In genomic region chr18:46028536-46028891, GRCh38 we compare ENCODE assay signal across 8 cellular contexts. TPM values are rescaled to one million over a fixed set of nuclear protein-coding genes. Genes with fewer than 3 reads are reported as not detected.
DNase-seq lines count a peak whose midpoint lies in the region; ATAC-seq and TF ChIP-seq lines count a peak whose summit lies in the region.

No MANE protein-coding gene starts in this region.

- H3K4me3 ChIP-seq in ascending aorta (peak overlapping the region; percentile 68 to 70), right lobe of liver (peak overlapping the region; percentile 35 to 58 (median 50)), suprapubic skin (peak overlapping the region; percentile 56)

- peak overlapping the region; percentile 80 for H3K27ac Mint-ChIP-seq in activated CD4-positive, alpha-beta T cell treated with anti-CD3 and anti-CD28 coated beads, Interleukin-2, amount 10 ng/mL, durations not matched to agents 24 days and 14 days

- intact Hi-C loops in activated CD4-positive, alpha-beta T cell treated with anti-CD3 and anti-CD28 coated beads, Interleukin-2, amount 10 ng/mL, durations not matched to agents 24 days and 14 days (cut with micrococcal nuclease): loop anchor here (2.0 to 5.0 kb wide), 2 partner anchors 14 to 44 kb away; partner anchors contain the start of gene PSTPIP2
- intact Hi-C loops in ascending aorta (cut with DNase I): loop anchor here (5.0 kb wide), 1 partner anchor 44 kb away; the partner anchor contains the start of gene PSTPIP2
- intact Hi-C loops in right lobe of liver (cut with DNase I): no loop called here

- no peak for DNase-seq in activated CD4-positive, alpha-beta T cell treated with anti-CD3 and anti-CD28 coated beads, Interleukin-2, amount 10 ng/mL, durations not matched to agents 24 days and 14 days
- DNase-seq in activated CD4-positive, alpha-beta T cell treated with anti-CD3 and anti-CD28 coated beads for 4 hours: no peak
- no peak for DNase-seq in ascending aorta (ENCODE audit: low spot score in 2 of 2)
- no peak for DNase-seq in right lobe of liver
- DNase-seq in suprapubic skin (ENCODE audit: low spot score in 2 of 2): no peak
- no peak for DNase-seq in LoVo (ENCODE audit: low spot score)
- no peak for DNase-seq in KBM-7

- no peak for ATAC-seq in right lobe of liver
- no peak for ATAC-seq in GM18907 (IDR thresholded peaks at IDR 0.05; ENCODE audit: unreplicated experiment)

- WGBS in right lobe of liver (ENCODE audit: insufficient coverage, low coverage, low lambda C conversion rate, missing lambda C conversion rate): 55% methylated on average over 7 of the region's 7 CpGs
- WGBS in suprapubic skin: 57% methylated on average over 7 of the region's 7 CpGs

- peak overlapping the region; percentile 91 for H3K4me3 Mint-ChIP-seq in activated CD4-positive, alpha-beta T cell treated with anti-CD3 and anti-CD28 coated beads, Interleukin-2, amount 10 ng/mL, durations not matched to agents 24 days and 14 days

- no peaks in the 10 kb centered on the region for H3K27me3 ChIP-seq in ascending aorta
- no peaks in the 10 kb centered on the region for H3K27me3 ChIP-seq in right lobe of liver
- no peaks in the 10 kb centered on the region for H3K27me3 ChIP-seq in suprapubic skin

- peaks cover 14% of the 10 kb centered on the region for H3K27me3 Mint-ChIP-seq in activated CD4-positive, alpha-beta T cell treated with anti-CD3 and anti-CD28 coated beads, Interleukin-2, amount 10 ng/mL, durations not matched to agents 24 days and 14 days

- no peak for TF ChIP-seq POLR2A in right lobe of liver (IDR thresholded peaks at IDR 0.05)
- no peak for TF ChIP-seq POLR2A in suprapubic skin (IDR thresholded peaks at IDR 0.05)

- H3K4me1 ChIP-seq in ascending aorta (no peaks in the 10 kb centered on the region), right lobe of liver (no peaks in the 10 kb centered on the region), suprapubic skin (peaks cover 8% of the 10 kb centered on the region)

- H3K36me3 Mint-ChIP-seq in activated CD4-positive, alpha-beta T cell treated with anti-CD3 and anti-CD28 coated beads, Interleukin-2, amount 10 ng/mL, durations not matched to agents 24 days and 14 days (ENCODE audit: low read depth): peaks cover 16% of the 10 kb centered on the region

- no peak for TF ChIP-seq CTCF in ascending aorta (IDR thresholded peaks at IDR 0.05)
- TF ChIP-seq CTCF in right lobe of liver (IDR thresholded peaks at IDR 0.05): no peak
- TF ChIP-seq CTCF in suprapubic skin (IDR thresholded peaks at IDR 0.05): no peak

- peaks cover 3% of the 10 kb centered on the region for H3K9me3 Mint-ChIP-seq in activated CD4-positive, alpha-beta T cell treated with anti-CD3 and anti-CD28 coated beads, Interleukin-2, amount 10 ng/mL, durations not matched to agents 24 days and 14 days

- peaks cover 13% of the 10 kb centered on the region for H3K4me1 Mint-ChIP-seq in activated CD4-positive, alpha-beta T cell treated with anti-CD3 and anti-CD28 coated beads, Interleukin-2, amount 10 ng/mL, durations not matched to agents 24 days and 14 days

- in situ Hi-C loops in KBM-7 (cut with MboI; ENCODE audit: low pct_unique_long_range_greater_than_20kb, low sequenced_read_pairs): no loop called here

- H3K27ac ChIP-seq in ascending aorta (peak overlapping the region; percentile 52 to 81), right lobe of liver (no peak overlapping the region), suprapubic skin (no peak overlapping the region)

- no peak for TF ChIP-seq EP300 in suprapubic skin (IDR thresholded peaks at IDR 0.05)

- no peaks in the 10 kb centered on the region for H3K9me3 ChIP-seq in ascending aorta
- no peaks in the 10 kb centered on the region for H3K9me3 ChIP-seq in right lobe of liver
- H3K9me3 ChIP-seq in suprapubic skin: no peaks in the 10 kb centered on the region

- H3K36me3 ChIP-seq in ascending aorta (no peaks in the 10 kb centered on the region), right lobe of liver (no peaks in the 10 kb centered on the region), suprapubic skin (no peaks in the 10 kb centered on the region)

RNA-seq across cellular contexts. Expression of gene PSTPIP2, which starts 43.5 kb away (rescaled TPM):
- 27.5 and 29.2 TPM in 2 replicates for total RNA-seq in activated CD4-positive, alpha-beta T cell treated with anti-CD3 and anti-CD28 coated beads, Interleukin-2, amount 10 ng/mL, durations not matched to agents 24 days and 14 days
- total RNA-seq in ascending aorta: 1.6 TPM
- 10 to 100 TPM in 2 of 6 experiments, 1 to 10 TPM in 4; 4.0 to 15.2 (median 8.6) TPM for total RNA-seq in right lobe of liver
- total RNA-seq in suprapubic skin: 10 to 100 TPM in 2 of 4 donors, 1 to 10 TPM in 2; 7.5 to 33.6 (median 16.0) TPM

Comparison
In these comparisons a context has a peak if more than half of its experiments do, and no peak if none do; other contexts are left out.
1. H3K27ac ChIP-seq: peak in ascending aorta (2 of 2); none in right lobe of liver (0 of 3) and suprapubic skin (single experiment).
2. intact Hi-C loops: an anchor here in activated CD4-positive, alpha-beta T cell treated with anti-CD3 and anti-CD28 coated beads, Interleukin-2, amount 10 ng/mL, durations not matched to agents 24 days and 14 days (2.0 to 5.0 kb wide) and ascending aorta (5.0 kb wide); none called in right lobe of liver.
3. Peak in every context shown above with its lines, with median percentiles within 50 percentile points of each other: H3K4me3 ChIP-seq.